ENCODE assay signal across 12 cellular contexts in the genomic region with DNA sequence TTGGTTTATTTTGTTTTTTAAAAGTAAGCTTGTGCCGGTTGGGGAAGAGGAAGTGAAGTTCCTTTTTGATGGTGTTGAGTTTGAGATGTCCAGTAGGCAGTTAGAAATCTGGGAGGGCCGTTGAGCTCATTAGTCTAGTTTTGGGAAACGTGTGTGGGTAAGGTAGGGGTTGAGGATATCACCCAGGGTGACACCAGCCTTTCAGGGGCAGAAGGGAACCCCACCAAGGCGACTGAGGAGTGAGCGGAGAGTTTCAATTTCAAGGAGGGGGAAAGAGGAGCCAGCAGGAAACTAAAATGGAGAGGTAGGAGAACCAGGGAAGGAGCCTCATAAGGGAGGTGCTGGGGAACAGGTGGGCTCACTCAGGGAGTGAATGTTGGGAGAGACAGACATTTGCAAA. TPM values are rescaled to one million over a fixed set of nuclear protein-coding genes. Genes with fewer than 3 reads are reported as not detected.
DNase-seq lines count a peak whose midpoint lies in the region; FAIRE-seq and TF ChIP-seq lines count a peak whose summit lies in the region.
"Had no signal": no experiment of that assay in that cellular context is flagged by ENCODE, and none has a peak within 500 bp of the region (broad histone marks: within the 10 kb centered on the region; RNA-seq: fewer than 3 reads in every experiment).

No MANE protein-coding gene starts in this region.

- no CpG with 5 or more reads among the region's 5 CpGs for whole genome bisulfite sequencing in mesendoderm (ENCODE audit: extremely low coverage, insufficient coverage, low lambda C conversion rate)

- peaks cover 5% of the 10 kb centered on the region for H3K36me3 ChIP-seq in mesendoderm (ENCODE audit: control insufficient read depth, insufficient read depth, low read length)

- H3K4me3 ChIP-seq in mesendoderm (ENCODE audit: low read length): no peak overlapping the region
- H3K4me3 ChIP-seq: SK-N-MC had no signal

- peaks cover 10% of the 10 kb centered on the region for H3K4me1 ChIP-seq in mesendoderm (ENCODE audit: control insufficient read depth, low read depth, low read length)

- TF ChIP-seq POLR2A in GM12891 (IDR thresholded peaks at IDR 0.05; ENCODE audit: low read depth, low read length): no peak

- no peak overlapping the region for H2BK120ac ChIP-seq in mesendoderm (ENCODE audit: low read depth, low read length)

- no peak overlapping the region for H3K4ac ChIP-seq in mesendoderm (ENCODE audit: low read depth, low read length)

- no peak overlapping the region for H3K56ac ChIP-seq in mesendoderm (ENCODE audit: low read length)

- intact Hi-C loops in CD14-positive monocyte (cut with micrococcal nuclease): loop anchor here in 1 of 2 donors (10.0 kb wide), 1 partner anchor 479 kb away; no protein-coding TSS in a partner anchor

- no peak for TF ChIP-seq CTCF in CD14-positive monocyte (IDR thresholded peaks at IDR 0.05)

- DNase-seq in CD14-positive monocyte (ENCODE audit: low spot score) (no peak), GM12891 (ENCODE audit: insufficient read length, low spot score) (no peak), mesendoderm (no peak), H4 (ENCODE audit: low spot score) (no peak), NCI-H774 (lab: John Stamatoyannopoulos, UW) (no peak), HCEC 1CT (no peak), NK-92 (lab: John Stamatoyannopoulos, UW; ENCODE audit: unreplicated experiment) (no peak)
- DNase-seq: Kasumi-1; NCI-H2081; NK-92 treated with Interleukin-12 subunit alpha and Interleukin-12 subunit beta, amount 100 ng/mL, for 24 hours had no signal

- no peak for FAIRE-seq in GM12891 (lab: Jason Lieb, UNC)

- H2BK15ac ChIP-seq in mesendoderm (replicated peaks; ENCODE audit: low read depth): no peak overlapping the region

- no peak overlapping the region for H3K4me3 Mint-ChIP-seq in CD14-positive monocyte
- H3K4me3 Mint-ChIP-seq in activated naive CD8-positive, alpha-beta T cell: peak overlapping the region; percentile 43

- H3K27ac ChIP-seq in mesendoderm (ENCODE audit: low read depth, low read length): peak overlapping the region; percentile 17
- H3K27ac ChIP-seq: SK-N-MC had no signal

- H4K8ac ChIP-seq in mesendoderm (ENCODE audit: low read depth, low read length): no peak overlapping the region

- no peak overlapping the region for H3K9ac ChIP-seq in mesendoderm (ENCODE audit: low read length)

- no peak overlapping the region for H2BK5ac ChIP-seq in mesendoderm (ENCODE audit: low read length)

- peaks cover 68 to 76% of the 10 kb centered on the region in 2 donors for H3K36me3 Mint-ChIP-seq in CD14-positive monocyte
- peaks cover 13% of the 10 kb centered on the region for H3K36me3 Mint-ChIP-seq in activated naive CD8-positive, alpha-beta T cell

- no peak overlapping the region for H3K18ac ChIP-seq in mesendoderm (ENCODE audit: low read length)

- no peak overlapping the region for H3K4me2 ChIP-seq in mesendoderm (ENCODE audit: low read length)

- H2AK5ac ChIP-seq in mesendoderm (ENCODE audit: low read length): no peak overlapping the region

- H3K4me1 Mint-ChIP-seq in CD14-positive monocyte: peaks cover 73% of the 10 kb centered on the region
- H3K4me1 Mint-ChIP-seq in activated naive CD8-positive, alpha-beta T cell (ENCODE audit: low read depth): peaks cover 96% of the 10 kb centered on the region

- peaks cover 76% of the 10 kb centered on the region for H3K79me2 ChIP-seq in mesendoderm (ENCODE audit: control insufficient read depth, insufficient read depth, low read length)

- peak overlapping the region; percentile 33 to 87 (median 79) for H3K27ac Mint-ChIP-seq in CD14-positive monocyte
- H3K27ac Mint-ChIP-seq in activated naive CD8-positive, alpha-beta T cell: peak overlapping the region; percentile 86

- H4K5ac ChIP-seq in mesendoderm (ENCODE audit: low read length): no peak overlapping the region

- H3K9me3 Mint-ChIP-seq in CD14-positive monocyte: no peaks in the 10 kb centered on the region
- no peaks in the 10 kb centered on the region for H3K9me3 Mint-ChIP-seq in activated naive CD8-positive, alpha-beta T cell (ENCODE audit: low read depth)

- peaks cover 24% of the 10 kb centered on the region for H3K79me1 ChIP-seq in mesendoderm (ENCODE audit: low read length)

- H3K27me3 ChIP-seq in mesendoderm (ENCODE audit: insufficient read depth, low read length, poor library complexity): no peaks in the 10 kb centered on the region

- H3K23ac ChIP-seq in mesendoderm (ENCODE audit: low read length): no peak overlapping the region

- H3K27me3 Mint-ChIP-seq in CD14-positive monocyte (ENCODE audit: low read depth in 3 of 3): no peaks in the 10 kb centered on the region
- no peaks in the 10 kb centered on the region for H3K27me3 Mint-ChIP-seq in activated naive CD8-positive, alpha-beta T cell

TF ChIP-seq in GM12891, 5 proteins besides CTCF, POLR2A, EP300 and RAD21:
- TF ChIP-seq POLR2AphosphoS5 (IDR thresholded peaks at IDR 0.05; ENCODE audit: low read depth, low read length) (peak; percentile 36), TAF1 (IDR thresholded peaks at IDR 0.05; ENCODE audit: low read depth, low read length) (no peak), SPI1 (IDR thresholded peaks at IDR 0.05; ENCODE audit: low read depth, low read length) (0 out of 2 replicates have a peak, but pooled peaks have one; percentile 19)

RNA-seq across cellular contexts. Expression of a gene that starts 22.7 kb away (rescaled TPM):
- polyA plus RNA-seq in CD14-positive monocyte: 10 to 100 TPM in 1 of 2 donors, 1 to 10 TPM in 1; 7.2 to 11.1 TPM
- polyA plus RNA-seq in GM12891 (2012; ENCODE audit: low read depth, missing spikeins): 14.5 TPM
- polyA plus RNA-seq in mesendoderm (2013, experiment 1 of 2): 32.0 TPM
- polyA plus RNA-seq in mesendoderm (2013, experiment 2 of 2): 30.7 TPM
- 37.0 and 45.7 TPM in 2 replicates for total RNA-seq in H4 (2014; rRNA removed; shearing (Covaris generic))
